In the genomic region with DNA sequence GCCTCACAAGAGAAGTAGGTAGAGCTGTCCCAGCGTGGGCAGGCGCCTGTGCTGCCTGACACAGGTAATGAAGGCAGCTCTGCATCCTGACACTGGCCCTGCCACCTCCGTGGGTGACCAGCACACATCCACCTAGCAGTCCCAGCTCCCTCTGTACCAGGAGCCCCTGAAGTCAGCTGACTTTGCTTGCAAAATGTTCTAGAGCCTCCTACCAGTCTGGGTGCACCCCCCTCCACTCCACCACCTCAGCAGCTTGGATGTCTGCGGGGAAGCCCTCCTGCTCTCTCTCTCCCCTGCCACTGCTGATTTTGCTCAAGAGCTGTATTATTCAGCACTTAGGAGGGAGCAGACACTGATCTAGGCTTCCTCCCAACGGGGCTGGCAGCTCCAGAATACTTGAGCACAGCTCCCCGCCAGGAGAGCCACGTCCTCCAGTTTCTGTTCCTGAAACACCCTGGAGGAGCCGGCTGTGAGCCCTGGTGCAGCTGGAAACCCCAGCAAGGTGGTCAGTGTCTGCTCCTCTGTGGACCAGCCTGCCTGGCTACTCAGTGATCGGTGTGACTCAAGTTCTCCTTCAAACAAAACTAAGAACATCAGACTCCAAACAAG, we compare ENCODE assay signal across 6 cellular contexts. TPM values are rescaled to one million over a fixed set of nuclear protein-coding genes. Genes with fewer than 3 reads are reported as not detected.
DNase-seq lines count a peak whose midpoint lies in the region; ATAC-seq lines count a peak whose summit lies in the region.

No MANE protein-coding gene starts in this region.

- peaks cover 40 to 42% (median 41%) of the 10 kb centered on the region in 3 donors for H3K4me1 Mint-ChIP-seq in IgD-negative memory B cell
- H3K4me1 Mint-ChIP-seq in activated naive CD4-positive, alpha-beta T cell treated with anti-CD3 and anti-CD28 coated beads, Interleukin-2, amount 10 ng/mL, durations not matched to agents 7 days and 5 days, result peaks cover 43% of the 10 kb centered on the region

- H3K36me3 Mint-ChIP-seq in IgD-negative memory B cell, result no peaks in the 10 kb centered on the region
- H3K36me3 Mint-ChIP-seq in activated naive CD4-positive, alpha-beta T cell treated with anti-CD3 and anti-CD28 coated beads, Interleukin-2, amount 10 ng/mL, durations not matched to agents 7 days and 5 days, result peaks cover 44% of the 10 kb centered on the region

- H3K27ac Mint-ChIP-seq in IgD-negative memory B cell, result peak overlapping the region; percentile 89 to 97 (median 96)
- H3K27ac Mint-ChIP-seq in activated naive CD4-positive, alpha-beta T cell treated with anti-CD3 and anti-CD28 coated beads, Interleukin-2, amount 10 ng/mL, durations not matched to agents 7 days and 5 days, result peak overlapping the region; percentile 99

- no peaks in the 10 kb centered on the region for H3K27me3 Mint-ChIP-seq in IgD-negative memory B cell
- no peaks in the 10 kb centered on the region for H3K27me3 Mint-ChIP-seq in activated naive CD4-positive, alpha-beta T cell treated with anti-CD3 and anti-CD28 coated beads, Interleukin-2, amount 10 ng/mL, durations not matched to agents 7 days and 5 days

- DNase-seq in activated naive CD4-positive, alpha-beta T cell treated with anti-CD3 and anti-CD28 coated beads, Interleukin-2, amount 10 ng/mL, durations not matched to agents 7 days and 5 days, result peak; percentile 54
- DNase-seq in medulla oblongata (ENCODE audit: extremely low spot score) (peak; percentile 68), NCI-H446 treated with DMSO at 0.1 percent for 48 hours (lab: John Stamatoyannopoulos, UW) (no peak)

- ATAC-seq in HG03025 (IDR thresholded peaks at IDR 0.05; ENCODE audit: low FRiP score, unreplicated experiment) (no peak), GM19351 (IDR thresholded peaks at IDR 0.05; ENCODE audit: unreplicated experiment) (no peak)

- CTCF ChIA-PET in activated naive CD4-positive, alpha-beta T cell treated with anti-CD3 and anti-CD28 coated beads, Interleukin-2, amount 10 ng/mL, durations not matched to agents 7 days and 5 days (lab: Charles Lee), result interaction anchor here (0.9 to 3.1 kb wide), 5 partner anchors 20 to 42 kb away, joined by 3 to 8 read pairs (median 4); a partner anchor contains a TSS

- H3K4me3 Mint-ChIP-seq in IgD-negative memory B cell, result peak overlapping the region; percentile 87 to 94 (median 92)
- H3K4me3 Mint-ChIP-seq in activated naive CD4-positive, alpha-beta T cell treated with anti-CD3 and anti-CD28 coated beads, Interleukin-2, amount 10 ng/mL, durations not matched to agents 7 days and 5 days, result peak overlapping the region; percentile 94

- no peaks in the 10 kb centered on the region for H3K9me3 Mint-ChIP-seq in IgD-negative memory B cell
- no peaks in the 10 kb centered on the region for H3K9me3 Mint-ChIP-seq in activated naive CD4-positive, alpha-beta T cell treated with anti-CD3 and anti-CD28 coated beads, Interleukin-2, amount 10 ng/mL, durations not matched to agents 7 days and 5 days

RNA-seq across cellular contexts. Expression of a gene that starts 1.0 kb away (rescaled TPM):
- 33.9 TPM for polyA plus RNA-seq in IgD-negative memory B cell

RNA-seq across cellular contexts. Expression of a gene that starts 1.1 kb away (rescaled TPM):
- polyA plus RNA-seq in IgD-negative memory B cell, result 12.1 TPM

RNA-seq across cellular contexts. Expression of a gene that starts 18.9 kb away (rescaled TPM):
- polyA plus RNA-seq in IgD-negative memory B cell, result 12.3 TPM

RNA-seq across cellular contexts. Expression of a gene that starts 42.3 kb away (rescaled TPM):
- 26.0 TPM for polyA plus RNA-seq in IgD-negative memory B cell

RNA-seq across cellular contexts. Expression of a gene that starts 54.3 kb away (rescaled TPM):
- polyA plus RNA-seq in IgD-negative memory B cell, result 1,890 TPM
